9 cellular contexts compared by ENCODE assay signal in genomic region chr10:13865758-13866491, GRCh38.
A peak's percentile ranks its signal among the peaks of the same experiment; 100 is the strongest.
DNase-seq lines count a peak whose midpoint lies in the region; ATAC-seq, FAIRE-seq and TF ChIP-seq lines count a peak whose summit lies in the region.
"Had no signal": no experiment of that assay in that cellular context is flagged by ENCODE, and none has a peak within 500 bp of the region (broad histone marks: within the 10 kb centered on the region; RNA-seq: fewer than 3 reads in every experiment).

No MANE protein-coding gene starts in this region.

- no peak overlapping the region for H3K9ac ChIP-seq in skeletal muscle tissue (ENCODE audit: low read depth in 1 of 3, low read length in 3 of 3)

- H3K9me3 ChIP-seq in skeletal muscle tissue (ENCODE audit: control insufficient read depth in 3 of 3, low read length in 3 of 3): no peaks in the 10 kb centered on the region

- no peak overlapping the region for H3K4me3 ChIP-seq in skeletal muscle tissue (ENCODE audit: low read length in 3 of 3)

- ATAC-seq in left ventricle myocardium superior (peak; percentile 69), GM19452 (IDR thresholded peaks at IDR 0.05; ENCODE audit: unreplicated experiment) (no peak)

- peaks cover 2 to 3% (median 3%) of the 10 kb centered on the region in 3 donors for H3K4me1 ChIP-seq in skeletal muscle tissue (ENCODE audit: control insufficient read depth in 3 of 3, insufficient read depth in 3 of 3, low read length in 3 of 3)

- in situ Hi-C loops in G401 (cut with HindIII; ENCODE audit: low sequenced_read_pairs): no loop called here

- H3K36me3 ChIP-seq in skeletal muscle tissue (ENCODE audit: control insufficient read depth in 3 of 3, insufficient read depth in 3 of 3, low read length in 3 of 3): peaks cover 0 to 2% (median 0%) of the 10 kb centered on the region in 3 donors

- H3K27ac ChIP-seq in skeletal muscle tissue (ENCODE audit: low read depth, low read length): peak overlapping the region; percentile 66

- FAIRE-seq in D721Med (lab: Jason Lieb, UNC): no peak

- peak; percentile 59 for DNase-seq in HK-2 (ENCODE audit: unreplicated experiment)
- peak; percentile 53 for DNase-seq in amniotic epithelial cell (ENCODE audit: low read depth)
- DNase-seq in left ventricle myocardium superior: no peak
- DNase-seq in D721Med (ENCODE audit: insufficient read length, low spot score): no peak
- no peak for DNase-seq in G401 (ENCODE audit: low spot score)
- DNase-seq in SW480 (ENCODE audit: low spot score): no peak
- DNase-seq: NCI-H2081 had no signal

- intact Hi-C loops in left ventricle myocardium superior (cut with micrococcal nuclease): no loop called here

- TF ChIP-seq CTCF in D721Med (IDR thresholded peaks at IDR 0.05; ENCODE audit: insufficient read depth, missing control alignments): no peak

- H3K27me3 ChIP-seq in skeletal muscle tissue (ENCODE audit: control insufficient read depth in 3 of 3, insufficient read depth in 3 of 3, low read length in 3 of 3): no peaks in the 10 kb centered on the region

Comparison
In these comparisons a context has a peak if more than half of its experiments do, and no peak if none do; other contexts are left out.
1. DNase-seq: peak in HK-2 (single experiment) and amniotic epithelial cell (single experiment); none in left ventricle myocardium superior (single experiment), D721Med (single experiment), G401 (single experiment) and SW480 (single experiment).